Comparison of ENCODE assay signal across 9 cellular contexts in the genomic region with DNA sequence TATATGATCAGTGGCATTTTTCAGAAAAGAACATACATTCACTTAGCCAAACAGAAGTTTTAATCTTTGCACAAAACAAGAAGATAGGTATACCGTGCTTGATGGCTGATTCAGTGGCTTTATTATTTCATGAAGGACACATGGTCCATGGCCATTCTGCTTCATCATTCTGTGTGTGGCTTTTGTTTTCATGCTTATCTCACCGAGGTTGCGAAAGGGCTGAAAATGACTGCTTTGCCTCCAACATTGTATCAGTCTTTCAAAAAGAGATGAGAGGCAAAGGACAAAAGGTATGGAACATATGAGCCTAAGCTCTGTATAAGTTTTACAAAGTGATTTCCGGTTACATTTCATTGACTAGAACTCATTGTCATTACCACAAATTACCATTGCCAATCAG.
"Had no signal": no experiment of that assay in that cellular context is flagged by ENCODE, and none has a peak within 500 bp of the region (broad histone marks: within the 10 kb centered on the region; RNA-seq: fewer than 3 reads in every experiment).

No MANE protein-coding gene starts in this region.

- FAIRE-seq: H1, H54, K562 had no signal

- H2AFZ ChIP-seq: GM23338 had no signal

- H3K4me2 ChIP-seq: GM23338 had no signal

- ATAC-seq: GM23338, K562 had no signal

- DNase-seq: H9, HCEC 1CT, IMR-90, KG1 had no signal

- H3K27ac ChIP-seq: HL-60 had no signal

- H3K4me3 ChIP-seq: GM23338, K562 had no signal
